Comparison of ENCODE assay signal across 21 cellular contexts in genomic region chr10:7593905-7594304, GRCh38.
DNase-seq lines count a peak whose midpoint lies in the region; ATAC-seq and TF ChIP-seq lines count a peak whose summit lies in the region.
"Had no signal": no experiment of that assay in that cellular context is flagged by ENCODE, and none has a peak within 500 bp of the region (broad histone marks: within the 10 kb centered on the region; RNA-seq: fewer than 3 reads in every experiment).

No MANE protein-coding gene starts in this region.

- H3K27me3 ChIP-seq in esophagus muscularis mucosa (no peaks in the 10 kb centered on the region), gastroesophageal sphincter (no peaks in the 10 kb centered on the region), neuronal stem cell (ENCODE audit: control insufficient read depth in 3 of 3, insufficient read depth in 3 of 3, low read depth in 1 of 3, low read length in 3 of 3) (no peaks in the 10 kb centered on the region), upper lobe of right lung (no peaks in the 10 kb centered on the region), MG63 (no peaks in the 10 kb centered on the region)
- H3K27me3 ChIP-seq: Peyer's patch had no signal

- WGBS in esophagus muscularis mucosa = 41% methylated on average over 4 of the region's 4 CpGs
- 20% methylated on average over 1 of the region's 4 CpGs; no CpG with 5 or more reads in 1 of the 2 donors for WGBS in gastroesophageal sphincter (ENCODE audit: low coverage in 1 of 2), 2 donors
- WGBS in neuronal stem cell (ENCODE audit: extremely low coverage in 2 of 2, insufficient read length in 2 of 2, insufficient replicate concordance in 1 of 2), 2 donors = no CpG with 5 or more reads among the region's 4 CpGs

- no peak overlapping the region for H3K4ac ChIP-seq in neuronal stem cell (ENCODE audit: low read length)

- no peak overlapping the region for H2AFZ ChIP-seq in neuronal stem cell (ENCODE audit: low read length)

- H3K4me1 ChIP-seq in esophagus muscularis mucosa = peaks cover 5 to 57% (median 40%) of the 10 kb centered on the region in 4 donors
- H3K4me1 ChIP-seq in gastroesophageal sphincter = peaks cover 5 to 59% (median 9%) of the 10 kb centered on the region in 3 donors
- peaks cover 0 to 2% of the 10 kb centered on the region in 2 donors for H3K4me1 ChIP-seq in neuronal stem cell (ENCODE audit: control insufficient read depth in 2 of 2, insufficient read depth in 1 of 2, low read depth in 1 of 2, low read length in 2 of 2)
- H3K4me1 ChIP-seq in upper lobe of right lung = no peaks in the 10 kb centered on the region
- H3K4me1 ChIP-seq: Peyer's patch had no signal

- no peak overlapping the region for H4K91ac ChIP-seq in neuronal stem cell (ENCODE audit: low read depth, low read length, poor library complexity)

- peak overlapping the region; percentile 76 for H3K18ac ChIP-seq in neuronal stem cell (ENCODE audit: low read length)

- H2BK120ac ChIP-seq in neuronal stem cell (ENCODE audit: low read depth, low read length) = no peak overlapping the region

- peak overlapping the region; percentile 4 for H3K9ac ChIP-seq in neuronal stem cell (ENCODE audit: low read depth, low read length, poor library complexity)
- H3K9ac ChIP-seq: SK-N-SH had no signal

- H2BK12ac ChIP-seq in neuronal stem cell (ENCODE audit: low read length) = no peak overlapping the region

- H2BK15ac ChIP-seq in neuronal stem cell (ENCODE audit: low read length) = no peak overlapping the region

- H3K9me3 ChIP-seq in esophagus muscularis mucosa (no peaks in the 10 kb centered on the region), gastroesophageal sphincter (no peaks in the 10 kb centered on the region), neuronal stem cell (replicated peaks in 1 of 2; ENCODE audit: control insufficient read depth in 2 of 2, insufficient read depth in 1 of 2, low read depth in 1 of 2, low read length in 2 of 2) (no peaks in the 10 kb centered on the region), upper lobe of right lung (no peaks in the 10 kb centered on the region), MG63 (no peaks in the 10 kb centered on the region)
- H3K9me3 ChIP-seq: Peyer's patch, SK-N-SH had no signal

- H3K4me3 ChIP-seq in esophagus muscularis mucosa = no peak overlapping the region
- no peak overlapping the region for H3K4me3 ChIP-seq in gastroesophageal sphincter
- no peak overlapping the region for H3K4me3 ChIP-seq in neuronal stem cell (ENCODE audit: low read length in 2 of 2)
- no peak overlapping the region for H3K4me3 ChIP-seq in upper lobe of right lung
- no peak overlapping the region for H3K4me3 ChIP-seq in MG63
- H3K4me3 ChIP-seq: Peyer's patch had no signal

- ATAC-seq in gastroesophageal sphincter (peak; percentile 61), upper lobe of right lung (peak; percentile 33), HG03342 (IDR thresholded peaks at IDR 0.05; ENCODE audit: unreplicated experiment) (no peak)
- ATAC-seq: CD8-positive, alpha-beta T cell; HCT116 had no signal

- TF ChIP-seq CTCF in esophagus muscularis mucosa (IDR thresholded peaks at IDR 0.05) (no peak), gastroesophageal sphincter (IDR thresholded peaks at IDR 0.05) (no peak), upper lobe of right lung (IDR thresholded peaks at IDR 0.05) (no peak)

- no peak overlapping the region for H3K14ac ChIP-seq in neuronal stem cell (ENCODE audit: low read length)

- intact Hi-C loops in esophagus muscularis mucosa (cut with DNase I) = no loop called here
- intact Hi-C loops in upper lobe of right lung (cut with DNase I) = no loop called here

- no peak overlapping the region for H3K23ac ChIP-seq in neuronal stem cell (ENCODE audit: low read depth, low read length, poor library complexity)

- no peaks in the 10 kb centered on the region for H3K36me3 ChIP-seq in esophagus muscularis mucosa
- H3K36me3 ChIP-seq in gastroesophageal sphincter = no peaks in the 10 kb centered on the region
- H3K36me3 ChIP-seq in neuronal stem cell (replicated peaks in 1 of 2; ENCODE audit: control insufficient read depth in 2 of 2, insufficient read depth in 2 of 2, low read length in 2 of 2) = no peaks in the 10 kb centered on the region
- H3K36me3 ChIP-seq in upper lobe of right lung = no peaks in the 10 kb centered on the region
- no peaks in the 10 kb centered on the region for H3K36me3 ChIP-seq in MG63
- H3K36me3 ChIP-seq: Peyer's patch had no signal

- H4K8ac ChIP-seq in neuronal stem cell (ENCODE audit: low read depth, low read length) = no peak overlapping the region

- H3K27ac ChIP-seq in esophagus muscularis mucosa (replicated peaks in 1 of 4) = peak overlapping the region; percentile 71 to 91 (median 85)
- peak overlapping the region; percentile 25 to 78 (median 69) for H3K27ac ChIP-seq in gastroesophageal sphincter
- no peak overlapping the region for H3K27ac ChIP-seq in neuronal stem cell (replicated peaks; ENCODE audit: low read length)
- no peak overlapping the region for H3K27ac ChIP-seq in upper lobe of right lung
- H3K27ac ChIP-seq: C4-2B had no signal

- no peak overlapping the region for H3K4me2 ChIP-seq in neuronal stem cell (ENCODE audit: insufficient read depth, low read length, poor library complexity, severe bottlenecking)
- H3K4me2 ChIP-seq: SK-N-SH had no signal

- TF ChIP-seq POLR2A in esophagus muscularis mucosa (IDR thresholded peaks at IDR 0.05; ENCODE audit: low read depth) (no peak), gastroesophageal sphincter (IDR thresholded peaks at IDR 0.05) (no peak)

- H2BK5ac ChIP-seq in neuronal stem cell (ENCODE audit: low read length) = no peak overlapping the region

- DNase-seq in esophagus muscularis mucosa (ENCODE audit: extremely low spot score) = no peak
- no peak for DNase-seq in neuronal stem cell (ENCODE audit: low spot score)
- DNase-seq in upper lobe of right lung = no peak
- DNase-seq in stimulated activated CD4-positive, alpha-beta T cell treated with anti-CD3 and anti-CD28 coated beads, Interleukin-15, amount 100 ng/mL, for 24 hours = no peak
- DNase-seq in MG63 = no peak
- DNase-seq: Caco-2, DMS79, GF-D8, IMR-90, KG1, MM.1S, NCI-H2029, NCI-H446 treated with DMSO at 0.1 percent for 48 hours, NCI-H526 treated with DMSO at 0.1 percent for 48 hours, Peyer's patch, SK-N-SH had no signal

- H2AK5ac ChIP-seq in neuronal stem cell (ENCODE audit: low read depth, low read length) = peak overlapping the region; percentile 70

- H3K79me1 ChIP-seq in neuronal stem cell (ENCODE audit: low read depth, low read length) = peaks cover 2% of the 10 kb centered on the region

- TF ChIP-seq EP300 in esophagus muscularis mucosa (IDR thresholded peaks at IDR 0.05) (peak; percentile 37), gastroesophageal sphincter (IDR thresholded peaks at IDR 0.05) (no peak)

Comparison
In these comparisons a context has a peak if more than half of its experiments do, and no peak if none do; other contexts are left out.
1. H3K27ac ChIP-seq: peak in esophagus muscularis mucosa (4 of 4) and gastroesophageal sphincter (4 of 4); none in neuronal stem cell (single experiment) and upper lobe of right lung (single experiment).